In the genomic region with DNA sequence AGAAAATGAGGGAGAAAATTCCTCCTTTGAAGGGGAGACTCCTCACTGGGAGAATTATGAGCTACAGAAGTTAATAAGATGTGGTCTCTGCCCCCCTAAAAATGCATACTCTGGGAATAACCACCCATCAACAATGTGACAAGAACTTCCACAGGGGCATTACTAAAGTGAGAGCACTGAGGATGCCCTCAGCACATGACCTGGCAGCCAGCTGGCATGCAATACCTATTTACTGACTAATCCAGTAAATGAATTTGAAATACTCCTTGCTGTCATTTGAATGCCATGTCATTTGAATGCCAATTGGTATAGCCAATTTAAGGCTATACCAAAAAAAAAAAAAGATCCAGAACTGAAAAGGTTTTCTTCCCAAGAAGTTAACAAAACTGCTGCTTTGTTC, we compare ENCODE assay signal across 26 cellular contexts. TPM values are rescaled to one million over a fixed set of nuclear protein-coding genes. Genes with fewer than 3 reads are reported as not detected.
DNase-seq lines count a peak whose midpoint lies in the region; ATAC-seq and TF ChIP-seq lines count a peak whose summit lies in the region.
"Had no signal": no experiment of that assay in that cellular context is flagged by ENCODE, and none has a peak within 500 bp of the region (broad histone marks: within the 10 kb centered on the region; RNA-seq: fewer than 3 reads in every experiment).

No MANE protein-coding gene starts in this region.

- H3K4me1 ChIP-seq in heart left ventricle = peaks cover 37 to 99% (median 93%) of the 10 kb centered on the region in 12 donors
- H3K4me1 ChIP-seq in liver (ENCODE audit: control insufficient read depth in 4 of 4, insufficient read depth in 4 of 4, low read length in 3 of 4) = peaks cover 16 to 96% (median 90%) of the 10 kb centered on the region in 4 donors
- peaks cover 0 to 79% (median 59%) of the 10 kb centered on the region in 5 donors for H3K4me1 ChIP-seq in subcutaneous abdominal adipose tissue (ENCODE audit: control insufficient read depth in 5 of 5, insufficient read depth in 5 of 5, low read length in 5 of 5)
- H3K4me1 ChIP-seq in mucosa of descending colon (ENCODE audit: low read depth) = peaks cover 8% of the 10 kb centered on the region
- H3K4me1 ChIP-seq: colonic mucosa had no signal

- peak overlapping the region; percentile 17 for H3K27ac Mint-ChIP-seq in chondrocyte (ENCODE audit: unreplicated experiment)
- H3K27ac Mint-ChIP-seq: activated CD4-positive, alpha-beta T cell treated with anti-CD3 and anti-CD28 coated beads, Interleukin-2, amount 10 ng/mL, durations not matched to agents 7 days and 5 days; CD4-positive, alpha-beta T cell had no signal

- H3K9me3 Mint-ChIP-seq in chondrocyte (ENCODE audit: low read depth) = no peaks in the 10 kb centered on the region
- H3K9me3 Mint-ChIP-seq: activated CD4-positive, alpha-beta T cell treated with anti-CD3 and anti-CD28 coated beads, Interleukin-2, amount 10 ng/mL, durations not matched to agents 7 days and 5 days; CD4-positive, alpha-beta T cell had no signal

- intact Hi-C loops in heart left ventricle (cut with DNase I) = no loop called here
- intact Hi-C loops in cardiac septum (cut with DNase I) = no loop called here
- intact Hi-C loops in mucosa of descending colon (cut with DNase I, micrococcal nuclease) = no loop called here

- no peaks in the 10 kb centered on the region for H3K36me3 Mint-ChIP-seq in chondrocyte (ENCODE audit: low read depth)

- ATAC-seq in heart left ventricle (no peak), HG03439 (IDR thresholded peaks at IDR 0.05; ENCODE audit: unreplicated experiment) (no peak), mucosa of descending colon (no peak)

- H3K9me3 ChIP-seq in heart left ventricle = no peaks in the 10 kb centered on the region
- no peaks in the 10 kb centered on the region for H3K9me3 ChIP-seq in liver (ENCODE audit: control insufficient read depth in 4 of 4, low read length in 3 of 4)
- H3K9me3 ChIP-seq in subcutaneous abdominal adipose tissue (ENCODE audit: control insufficient read depth in 5 of 5, low read length in 5 of 5) = no peaks in the 10 kb centered on the region
- H3K9me3 ChIP-seq in mucosa of descending colon = no peaks in the 10 kb centered on the region
- H3K9me3 ChIP-seq: colonic mucosa, stomach, transverse colon had no signal

- TF ChIP-seq CTCF in heart left ventricle (IDR thresholded peaks at IDR 0.05) (no peak), chondrocyte (IDR thresholded peaks at IDR 0.05) (no peak), liver (IDR thresholded peaks at IDR 0.05; ENCODE audit: low read depth, low read length, missing input control) (no peak), mucosa of descending colon (IDR thresholded peaks at IDR 0.05) (no peak)

- H3K4me3 Mint-ChIP-seq in chondrocyte (ENCODE audit: unreplicated experiment) = no peak overlapping the region
- H3K4me3 Mint-ChIP-seq: activated CD4-positive, alpha-beta T cell treated with anti-CD3 and anti-CD28 coated beads, Interleukin-2, amount 10 ng/mL, durations not matched to agents 7 days and 5 days; CD4-positive, alpha-beta T cell had no signal

- H3K4me1 Mint-ChIP-seq in chondrocyte (ENCODE audit: low read depth) = peaks cover 21% of the 10 kb centered on the region
- H3K4me1 Mint-ChIP-seq: activated CD4-positive, alpha-beta T cell treated with anti-CD3 and anti-CD28 coated beads, Interleukin-2, amount 10 ng/mL, durations not matched to agents 7 days and 5 days had no signal

- no peaks in the 10 kb centered on the region for H3K27me3 ChIP-seq in heart left ventricle
- H3K27me3 ChIP-seq in liver (ENCODE audit: control insufficient read depth in 4 of 4, insufficient read depth in 4 of 4, low read length in 3 of 4) = no peaks in the 10 kb centered on the region
- H3K27me3 ChIP-seq in subcutaneous abdominal adipose tissue (ENCODE audit: control insufficient read depth in 5 of 5, insufficient read depth in 4 of 5, low read length in 5 of 5) = no peaks in the 10 kb centered on the region
- H3K27me3 ChIP-seq: brain microvascular endothelial cell, colonic mucosa, stomach, transverse colon had no signal

- H3K4me3 ChIP-seq in heart left ventricle (no peak overlapping the region), liver (ENCODE audit: low read depth in 1 of 3, low read length in 3 of 3) (no peak overlapping the region), subcutaneous abdominal adipose tissue (ENCODE audit: low read depth in 1 of 5, low read length in 5 of 5) (no peak overlapping the region), mucosa of descending colon (no peak overlapping the region)
- H3K4me3 ChIP-seq: colonic mucosa, smooth muscle cell, stomach, transverse colon had no signal

- H3K9ac ChIP-seq in liver (ENCODE audit: low read depth in 1 of 2, low read length in 2 of 2) = peak overlapping the region in 1 of 2 donors; percentile 24
- H3K9ac ChIP-seq in subcutaneous abdominal adipose tissue (ENCODE audit: low read length in 5 of 5) = no peak overlapping the region

- TF ChIP-seq RAD21 in liver (IDR thresholded peaks at IDR 0.05) = no peak

- no peak for TF ChIP-seq POLR2A in heart left ventricle (IDR thresholded peaks at IDR 0.05)

- H3K27ac ChIP-seq in heart left ventricle = peak overlapping the region in 11 of 12 donors; percentile 35 to 78 (median 67)
- H3K27ac ChIP-seq in liver (ENCODE audit: low read depth in 1 of 2, low read length in 2 of 2) = peak overlapping the region; percentile 49 to 82
- H3K27ac ChIP-seq in subcutaneous abdominal adipose tissue (ENCODE audit: low read depth, low read length) = peak overlapping the region; percentile 80
- H3K27ac ChIP-seq: brain microvascular endothelial cell, colonic mucosa, transverse colon had no signal

- no peaks in the 10 kb centered on the region for H3K27me3 Mint-ChIP-seq in chondrocyte (ENCODE audit: low read depth)
- H3K27me3 Mint-ChIP-seq: activated CD4-positive, alpha-beta T cell treated with anti-CD3 and anti-CD28 coated beads, Interleukin-2, amount 10 ng/mL, durations not matched to agents 7 days and 5 days; CD4-positive, alpha-beta T cell had no signal

- H3K36me3 ChIP-seq in heart left ventricle = no peaks in the 10 kb centered on the region
- H3K36me3 ChIP-seq in liver (ENCODE audit: control insufficient read depth in 4 of 4, insufficient read depth in 3 of 4, low read depth in 1 of 4, low read length in 3 of 4) = peaks cover 0 to 2% (median under 1%) of the 10 kb centered on the region in 4 donors
- peaks cover 0 to 2% (median 0%) of the 10 kb centered on the region in 5 donors for H3K36me3 ChIP-seq in subcutaneous abdominal adipose tissue (ENCODE audit: control insufficient read depth in 5 of 5, insufficient read depth in 5 of 5, low read length in 5 of 5)
- no peaks in the 10 kb centered on the region for H3K36me3 ChIP-seq in mucosa of descending colon (ENCODE audit: low read depth)
- H3K36me3 ChIP-seq: brain microvascular endothelial cell, colonic mucosa, stomach, transverse colon had no signal

- no peak for DNase-seq in heart left ventricle
- no peak for DNase-seq in cardiac septum (ENCODE audit: low spot score)
- no peak for DNase-seq in chondrocyte (ENCODE audit: low spot score)
- no peak for DNase-seq in ecto neural progenitor cell (ENCODE audit: low spot score)
- no peak for DNase-seq in mucosa of descending colon
- DNase-seq: activated CD4-positive, alpha-beta T cell treated with anti-CD3 and anti-CD28 coated beads, Interleukin-2, amount 10 ng/mL, durations not matched to agents 7 days and 5 days; activated T-cell treated with anti-CD3 and anti-CD28 coated beads, Interleukin-2, amount 50 U/mL, for 48 hours; AML-193; brain microvascular endothelial cell; CD4-positive, alpha-beta T cell; mesenchymal stem cell; NCI-H1417; NCI-H446 treated with DMSO at 0.1 percent for 48 hours; NK-92 treated with Interleukin-12 subunit alpha and Interleukin-12 subunit beta, amount 100 ng/mL, for 24 hours; SHP77 treated with DMSO at 0.1 percent for 48 hours; stimulated activated CD4-positive, alpha-beta T cell treated with anti-CD3 and anti-CD28 coated beads, Interleukin-1b, Interleukin-23, amount 100 ng/mL, for 48 hours; stimulated activated CD8-positive, alpha-beta memory T cell treated with anti-CD3 and anti-CD28 coated beads, Interleukin-4, amount 100 ng/mL, for 48 hours; SW 1271; T-helper 9 cell had no signal

TF ChIP-seq in liver, 16 proteins besides CTCF, POLR2A, EP300 and RAD21:
- TF ChIP-seq RXRA (IDR thresholded peaks at IDR 0.05) = peak in 1 of 2 donors; percentile 19
- TF ChIP-seq, protein P1, sequence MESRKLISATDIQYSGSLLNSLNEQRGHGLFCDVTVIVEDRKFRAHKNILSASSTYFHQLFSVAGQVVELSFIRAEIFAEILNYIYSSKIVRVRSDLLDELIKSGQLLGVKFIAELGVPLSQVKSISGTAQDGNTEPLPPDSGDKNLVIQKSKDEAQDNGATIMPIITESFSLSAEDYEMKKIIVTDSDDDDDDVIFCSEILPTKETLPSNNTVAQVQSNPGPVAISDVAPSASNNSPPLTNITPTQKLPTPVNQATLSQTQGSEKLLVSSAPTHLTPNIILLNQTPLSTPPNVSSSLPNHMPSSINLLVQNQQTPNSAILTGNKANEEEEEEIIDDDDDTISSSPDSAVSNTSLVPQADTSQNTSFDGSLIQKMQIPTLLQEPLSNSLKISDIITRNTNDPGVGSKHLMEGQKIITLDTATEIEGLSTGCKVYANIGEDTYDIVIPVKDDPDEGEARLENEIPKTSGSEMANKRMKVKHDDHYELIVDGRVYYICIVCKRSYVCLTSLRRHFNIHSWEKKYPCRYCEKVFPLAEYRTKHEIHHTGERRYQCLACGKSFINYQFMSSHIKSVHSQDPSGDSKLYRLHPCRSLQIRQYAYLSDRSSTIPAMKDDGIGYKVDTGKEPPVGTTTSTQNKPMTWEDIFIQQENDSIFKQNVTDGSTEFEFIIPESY (IDR thresholded peaks at IDR 0.05) = no peak
- no peak for TF ChIP-seq FOXA1 (IDR thresholded peaks at IDR 0.05)
- TF ChIP-seq EGR1 (IDR thresholded peaks at IDR 0.05; ENCODE audit: low read depth in 2 of 2) = no peak
- TF ChIP-seq, protein P2, sequence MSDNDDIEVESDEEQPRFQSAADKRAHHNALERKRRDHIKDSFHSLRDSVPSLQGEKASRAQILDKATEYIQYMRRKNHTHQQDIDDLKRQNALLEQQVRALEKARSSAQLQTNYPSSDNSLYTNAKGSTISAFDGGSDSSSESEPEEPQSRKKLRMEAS (IDR thresholded peaks at IDR 0.05) = no peak
- peak; percentile 10 for TF ChIP-seq FOXA2 (IDR thresholded peaks at IDR 0.05)
- TF ChIP-seq YY1 (IDR thresholded peaks at IDR 0.05) = no peak

RNA-seq across cellular contexts. Expression of a gene that starts 30.8 kb away (rescaled TPM):
- total RNA-seq in heart left ventricle (100 to 1,000 TPM in 4 of 9 donors, 10 to 100 TPM in 5; 75.8 to 221 (median 97.8) TPM), cardiac septum (61.0 TPM), chondrocyte (20.2 to 20.5 TPM (median 20.4 TPM) in 3 replicates), liver (10 to 100 TPM; 63.9 to 91.2 TPM), mucosa of descending colon (10 to 100 TPM; 25.3 to 80.5 (median 42.3) TPM)
- polyA plus RNA-seq in heart left ventricle (10 to 100 TPM; 17.1 to 89.6 TPM), liver (10 to 100 TPM; 46.1 to 71.3 TPM)
- total RNA-seq: activated CD4-positive, alpha-beta T cell treated with anti-CD3 and anti-CD28 coated beads, Interleukin-2, amount 10 ng/mL, durations not matched to agents 7 days and 5 days; CD4-positive, alpha-beta T cell had no signal
